ENCODE assay signal across 8 cellular contexts in the genomic region with DNA sequence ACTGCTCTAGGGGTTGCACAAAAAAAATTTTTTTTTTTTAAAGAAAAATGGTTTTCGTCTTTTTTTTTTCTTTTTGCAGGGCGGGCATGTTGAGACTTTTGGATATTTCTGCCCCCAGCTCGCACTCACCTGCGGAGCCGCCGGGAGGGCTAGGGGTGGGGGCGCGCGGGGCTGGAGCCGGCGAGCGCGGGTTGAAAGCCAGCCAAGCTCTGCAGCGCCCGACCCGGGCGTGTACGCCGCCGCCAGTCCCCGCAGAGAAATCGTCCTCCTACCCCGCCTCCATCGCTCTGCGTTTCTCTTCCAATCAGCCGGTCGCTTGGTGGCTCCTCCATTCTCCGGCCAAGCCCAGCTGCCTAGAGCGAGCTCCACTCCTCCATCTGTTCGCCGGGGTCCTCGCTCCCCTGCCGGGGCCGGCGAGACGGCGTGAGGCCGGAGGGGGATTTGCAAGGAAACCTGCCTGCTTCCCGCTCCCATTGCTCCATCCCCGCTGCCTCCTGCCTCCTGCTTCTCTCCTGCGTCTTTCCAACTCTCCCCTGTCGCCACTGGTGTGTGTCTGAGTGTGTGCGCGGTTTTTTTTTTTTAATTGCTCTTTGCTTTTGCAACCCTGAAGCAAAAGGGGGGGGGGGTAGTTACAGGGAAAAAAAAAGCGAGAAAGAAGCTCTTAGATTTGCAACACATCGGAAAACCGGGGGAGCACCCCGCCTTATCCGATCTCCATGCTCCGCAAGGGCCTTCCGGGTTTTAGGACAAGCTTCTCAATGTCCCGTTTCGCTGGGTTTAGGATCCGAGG. TPM values are rescaled to one million over a fixed set of nuclear protein-coding genes. Genes with fewer than 3 reads are reported as not detected.
DNase-seq lines count a peak whose midpoint lies in the region; ATAC-seq and TF ChIP-seq lines count a peak whose summit lies in the region.

No MANE protein-coding gene starts in this region.

- peak overlapping the region; percentile 89 for H3K4me3 Mint-ChIP-seq in activated naive CD8-positive, alpha-beta T cell treated with anti-CD3 and anti-CD28 coated beads, Interleukin-2, amount 50 U/mL, for 24 hours

- DNase-seq in GM03348 (ENCODE audit: low spot score) (peak; percentile 88), NCI-H1105 (lab: John Stamatoyannopoulos, UW) (peak; percentile 67), Right ventricle myocardium superior (peak; percentile 90), osteoblast (ENCODE audit: insufficient read length, low spot score, missing footprints) (peak; percentile 94), aorta (peak; percentile 85 to 90)
- peak; percentile 73 for DNase-seq in activated naive CD8-positive, alpha-beta T cell treated with anti-CD3 and anti-CD28 coated beads, Interleukin-2, amount 50 U/mL, for 24 hours

- no peaks in the 10 kb centered on the region for H3K9me3 ChIP-seq in osteoblast (ENCODE audit: low read depth, low read length)
- no peaks in the 10 kb centered on the region for H3K9me3 ChIP-seq in aorta (ENCODE audit: control insufficient read depth, low read length)

- 0 to 1% methylated on average over 47 to 54 of the region's 54 CpGs for WGBS in aorta, 2 donors

- peaks cover 14% of the 10 kb centered on the region for H3K36me3 Mint-ChIP-seq in activated naive CD8-positive, alpha-beta T cell treated with anti-CD3 and anti-CD28 coated beads, Interleukin-2, amount 50 U/mL, for 24 hours (ENCODE audit: low read depth)

- H3K9me3 Mint-ChIP-seq in activated naive CD8-positive, alpha-beta T cell treated with anti-CD3 and anti-CD28 coated beads, Interleukin-2, amount 50 U/mL, for 24 hours, result no peaks in the 10 kb centered on the region

- H2AFZ ChIP-seq in osteoblast (ENCODE audit: low read length), result peak overlapping the region; percentile 87

- H3K4me2 ChIP-seq in osteoblast (ENCODE audit: insufficient read depth, low read length), result peak overlapping the region; percentile 78

- TF ChIP-seq CTCF in osteoblast (IDR thresholded peaks at IDR 0.05; ENCODE audit: extremely low read depth, low read depth, low read length), result no peak

- H3K4me3 ChIP-seq in osteoblast (ENCODE audit: insufficient read depth, low read length) (peak overlapping the region; percentile 84), aorta (ENCODE audit: low read length in 2 of 2) (peak overlapping the region; percentile 90 to 98)

- peak overlapping the region; percentile 96 for H3K27ac ChIP-seq in osteoblast (ENCODE audit: low read depth, low read length)
- peak overlapping the region; percentile 88 to 99 for H3K27ac ChIP-seq in aorta (ENCODE audit: low read depth in 1 of 2, low read length in 2 of 2)

- ATAC-seq in SK-N-SH treated with all-trans-retinoic acid at 6 μM for 48 hours (peak; percentile 68), Right ventricle myocardium superior (ENCODE audit: poor library complexity) (peak; percentile 64), aorta (ENCODE audit: low FRiP score) (peak; percentile 63), HG03432 (IDR thresholded peaks at IDR 0.05; ENCODE audit: unreplicated experiment) (no peak)
- peak; percentile 18 for ATAC-seq in activated naive CD8-positive, alpha-beta T cell treated with anti-CD3 and anti-CD28 coated beads, Interleukin-2, amount 50 U/mL, for 24 hours

- peaks cover 30% of the 10 kb centered on the region for H3K4me1 Mint-ChIP-seq in activated naive CD8-positive, alpha-beta T cell treated with anti-CD3 and anti-CD28 coated beads, Interleukin-2, amount 50 U/mL, for 24 hours

- H3K27me3 ChIP-seq in osteoblast (ENCODE audit: insufficient read depth, low read length), result no peaks in the 10 kb centered on the region
- H3K27me3 ChIP-seq in aorta (ENCODE audit: control insufficient read depth in 1 of 2, insufficient read depth in 2 of 2, low read length in 1 of 2), result no peaks in the 10 kb centered on the region

- H4K20me1 ChIP-seq in osteoblast (ENCODE audit: insufficient read depth, low read length), result peaks cover 25% of the 10 kb centered on the region

- peaks cover 25% of the 10 kb centered on the region for H3K79me2 ChIP-seq in osteoblast (ENCODE audit: insufficient read depth, low read length)

- H3K27me3 Mint-ChIP-seq in activated naive CD8-positive, alpha-beta T cell treated with anti-CD3 and anti-CD28 coated beads, Interleukin-2, amount 50 U/mL, for 24 hours, result no peaks in the 10 kb centered on the region

- intact Hi-C loops in Right ventricle myocardium superior (cut with DNase I), result no loop called here
- intact Hi-C loops in aorta (cut with DNase I), result no loop called here

- H3K36me3 ChIP-seq in osteoblast (ENCODE audit: insufficient read depth, low read length), result peaks cover 7% of the 10 kb centered on the region
- peaks cover 0 to 2% of the 10 kb centered on the region in 2 donors for H3K36me3 ChIP-seq in aorta (ENCODE audit: control insufficient read depth in 1 of 2, insufficient read depth in 2 of 2, low read length in 1 of 2)

- peak overlapping the region; percentile 86 for H3K27ac Mint-ChIP-seq in activated naive CD8-positive, alpha-beta T cell treated with anti-CD3 and anti-CD28 coated beads, Interleukin-2, amount 50 U/mL, for 24 hours

- H3K4me1 ChIP-seq in osteoblast (ENCODE audit: insufficient read depth, low read length), result peaks cover 38% of the 10 kb centered on the region
- H3K4me1 ChIP-seq in aorta (ENCODE audit: control insufficient read depth in 1 of 2, insufficient read depth in 2 of 2, low read length in 2 of 2), result peaks cover 0 to 2% of the 10 kb centered on the region in 2 donors

TF ChIP-seq in SK-N-SH treated with all-trans-retinoic acid at 6 μM for 48 hours, 23 proteins besides CTCF, POLR2A, EP300 and RAD21 (continues in another document):
- TF ChIP-seq ZNF70 (CRISPR knock-in tag; IDR thresholded peaks at IDR 0.05) (no peak), ZNF8 (CRISPR knock-in tag; IDR thresholded peaks at IDR 0.05) (no peak), OSR1 (CRISPR knock-in tag; IDR thresholded peaks at IDR 0.05) (no peak), ZFP30 (CRISPR knock-in tag; IDR thresholded peaks at IDR 0.05) (no peak), RARB (CRISPR knock-in tag; IDR thresholded peaks at IDR 0.05) (no peak), ZC3H10 (CRISPR knock-in tag; IDR thresholded peaks at IDR 0.05) (no peak), ISL1 (CRISPR knock-in tag; IDR thresholded peaks at IDR 0.05) (no peak)
- TF ChIP-seq, protein P1, sequence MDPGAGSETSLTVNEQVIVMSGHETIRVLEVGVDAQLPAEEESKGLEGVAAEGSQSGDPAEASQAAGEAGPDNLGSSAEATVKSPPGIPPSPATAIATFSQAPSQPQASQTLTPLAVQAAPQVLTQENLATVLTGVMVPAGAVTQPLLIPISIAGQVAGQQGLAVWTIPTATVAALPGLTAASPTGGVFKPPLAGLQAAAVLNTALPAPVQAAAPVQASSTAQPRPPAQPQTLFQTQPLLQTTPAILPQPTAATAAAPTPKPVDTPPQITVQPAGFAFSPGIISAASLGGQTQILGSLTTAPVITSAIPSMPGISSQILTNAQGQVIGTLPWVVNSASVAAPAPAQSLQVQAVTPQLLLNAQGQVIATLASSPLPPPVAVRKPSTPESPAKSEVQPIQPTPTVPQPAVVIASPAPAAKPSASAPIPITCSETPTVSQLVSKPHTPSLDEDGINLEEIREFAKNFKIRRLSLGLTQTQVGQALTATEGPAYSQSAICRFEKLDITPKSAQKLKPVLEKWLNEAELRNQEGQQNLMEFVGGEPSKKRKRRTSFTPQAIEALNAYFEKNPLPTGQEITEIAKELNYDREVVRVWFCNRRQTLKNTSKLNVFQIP (CRISPR knock-in tag; IDR thresholded peaks at IDR 0.05; ENCODE audit: borderline replicate concordance, low read depth), result no peak
- TF ChIP-seq, protein P2, sequence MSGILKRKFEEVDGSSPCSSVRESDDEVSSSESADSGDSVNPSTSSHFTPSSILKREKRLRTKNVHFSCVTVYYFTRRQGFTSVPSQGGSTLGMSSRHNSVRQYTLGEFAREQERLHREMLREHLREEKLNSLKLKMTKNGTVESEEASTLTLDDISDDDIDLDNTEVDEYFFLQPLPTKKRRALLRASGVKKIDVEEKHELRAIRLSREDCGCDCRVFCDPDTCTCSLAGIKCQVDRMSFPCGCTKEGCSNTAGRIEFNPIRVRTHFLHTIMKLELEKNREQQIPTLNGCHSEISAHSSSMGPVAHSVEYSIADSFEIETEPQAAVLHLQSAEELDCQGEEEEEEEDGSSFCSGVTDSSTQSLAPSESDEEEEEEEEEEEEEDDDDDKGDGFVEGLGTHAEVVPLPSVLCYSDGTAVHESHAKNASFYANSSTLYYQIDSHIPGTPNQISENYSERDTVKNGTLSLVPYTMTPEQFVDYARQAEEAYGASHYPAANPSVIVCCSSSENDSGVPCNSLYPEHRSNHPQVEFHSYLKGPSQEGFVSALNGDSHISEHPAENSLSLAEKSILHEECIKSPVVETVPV (CRISPR knock-in tag; IDR thresholded peaks at IDR 0.05), result no peak
- TF ChIP-seq, protein P3, sequence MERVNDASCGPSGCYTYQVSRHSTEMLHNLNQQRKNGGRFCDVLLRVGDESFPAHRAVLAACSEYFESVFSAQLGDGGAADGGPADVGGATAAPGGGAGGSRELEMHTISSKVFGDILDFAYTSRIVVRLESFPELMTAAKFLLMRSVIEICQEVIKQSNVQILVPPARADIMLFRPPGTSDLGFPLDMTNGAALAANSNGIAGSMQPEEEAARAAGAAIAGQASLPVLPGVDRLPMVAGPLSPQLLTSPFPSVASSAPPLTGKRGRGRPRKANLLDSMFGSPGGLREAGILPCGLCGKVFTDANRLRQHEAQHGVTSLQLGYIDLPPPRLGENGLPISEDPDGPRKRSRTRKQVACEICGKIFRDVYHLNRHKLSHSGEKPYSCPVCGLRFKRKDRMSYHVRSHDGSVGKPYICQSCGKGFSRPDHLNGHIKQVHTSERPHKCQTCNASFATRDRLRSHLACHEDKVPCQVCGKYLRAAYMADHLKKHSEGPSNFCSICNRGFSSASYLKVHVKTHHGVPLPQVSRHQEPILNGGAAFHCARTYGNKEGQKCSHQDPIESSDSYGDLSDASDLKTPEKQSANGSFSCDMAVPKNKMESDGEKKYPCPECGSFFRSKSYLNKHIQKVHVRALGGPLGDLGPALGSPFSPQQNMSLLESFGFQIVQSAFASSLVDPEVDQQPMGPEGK (CRISPR knock-in tag; IDR thresholded peaks at IDR 0.05; ENCODE audit: borderline replicate concordance), result no peak

RNA-seq across cellular contexts. Expression of a gene that starts 1.8 kb away (rescaled TPM):
- total RNA-seq in Right ventricle myocardium superior, result 52.7 TPM
- 49.6 and 51.3 TPM in 2 replicates for total RNA-seq in osteoblast
- total RNA-seq in aorta, result 10 to 100 TPM; 39.1 to 75.4 TPM
- 10 to 100 TPM; 26.5 to 45.9 TPM for polyA plus RNA-seq in aorta

RNA-seq across cellular contexts. Expression of a gene that starts 21.6 kb away (rescaled TPM):
- total RNA-seq in Right ventricle myocardium superior (35.7 TPM), osteoblast (34.5 and 38.4 TPM in 2 replicates), aorta (10 to 100 TPM; 62.9 to 67.5 TPM)
- 10 to 100 TPM; 18.7 to 35.7 TPM for polyA plus RNA-seq in aorta

RNA-seq across cellular contexts. Expression of a gene that starts 34.5 kb away (rescaled TPM):
- total RNA-seq in Right ventricle myocardium superior (19.6 TPM), osteoblast (27.1 and 27.9 TPM in 2 replicates), aorta (10 to 100 TPM; 25.8 to 39.7 TPM)
- polyA plus RNA-seq in aorta, result 10 to 100 TPM; 13.4 to 59.8 TPM

RNA-seq across cellular contexts. Expression of a gene that starts 46.7 kb away (rescaled TPM):
- total RNA-seq in Right ventricle myocardium superior (0.30 TPM), osteoblast (under 0.01 TPM in 1 of 2 replicates, not detected in the other), aorta (10 to 100 TPM in 1 of 2 donors, 1 to 10 TPM in 1; 1.5 to 10.2 TPM)
- under 1 TPM; 0.08 to 0.25 TPM for polyA plus RNA-seq in aorta

RNA-seq across cellular contexts. Expression of a gene that starts 50.8 kb away (rescaled TPM):
- total RNA-seq in Right ventricle myocardium superior (14.8 TPM), osteoblast (not detected in 2 replicates), aorta (1 to 10 TPM; 1.4 to 2.1 TPM)
- polyA plus RNA-seq in aorta, result 1 to 10 TPM in 1 of 2 donors, under 1 TPM in 1; 0.88 to 1.4 TPM
